ENCODE assay signal across 11 cellular contexts in genomic region chr7:104857458-104858425, GRCh38.
DNase-seq lines count a peak whose midpoint lies in the region; ATAC-seq and TF ChIP-seq lines count a peak whose summit lies in the region.
"Had no signal": no experiment of that assay in that cellular context is flagged by ENCODE, and none has a peak within 500 bp of the region (broad histone marks: within the 10 kb centered on the region; RNA-seq: fewer than 3 reads in every experiment).

No MANE protein-coding gene starts in this region.

- H3K9me3 Mint-ChIP-seq in activated naive CD4-positive, alpha-beta T cell treated with anti-CD3 and anti-CD28 coated beads for 36 hours: no peaks in the 10 kb centered on the region
- H3K9me3 Mint-ChIP-seq: activated T-helper 1 cell treated with anti-CD3 and anti-CD28 coated beads, Interleukin-12 subunit alpha, Interleukin-12 subunit beta, Interleukin-2, Interleukin-4 antibody, amounts not matched to agents 30 ng/mL and 10 ng/mL and 1 ng/mL, durations not matched to agents 14 hours and 24 hours and 36 hours had no signal

- DNase-seq in activated naive CD4-positive, alpha-beta T cell treated with anti-CD3 and anti-CD28 coated beads for 36 hours: peak; percentile 30
- DNase-seq in activated naive CD4-positive, alpha-beta T cell (lab: John Stamatoyannopoulos, UW): no peak
- peak; percentile 44 to 62 for DNase-seq in NCI-H526 (lab: John Stamatoyannopoulos, UW)
- DNase-seq in foreskin keratinocyte: no peak
- no peak for DNase-seq in stimulated activated CD4-positive, alpha-beta T cell treated with anti-CD3 and anti-CD28 coated beads, Interleukin-2, amount 100 ng/mL, for 24 hours
- DNase-seq in NK-92 treated with Interleukin-12 subunit alpha and Interleukin-12 subunit beta, amount 100 ng/mL, for 24 hours (lab: John Stamatoyannopoulos, UW): no peak
- DNase-seq: hippocampal formation, NCI-H2227 treated with DMSO at 0.1 percent for 48 hours had no signal

- TF ChIP-seq CTCF in foreskin keratinocyte (conservative IDR thresholded peaks at IDR 0.05): no peak

- no peaks in the 10 kb centered on the region for H3K27me3 Mint-ChIP-seq in activated naive CD4-positive, alpha-beta T cell treated with anti-CD3 and anti-CD28 coated beads for 36 hours (ENCODE audit: low read depth)

- peak overlapping the region; percentile 22 for H3K27ac Mint-ChIP-seq in activated naive CD4-positive, alpha-beta T cell treated with anti-CD3 and anti-CD28 coated beads for 36 hours
- H3K27ac Mint-ChIP-seq: activated T-helper 1 cell treated with anti-CD3 and anti-CD28 coated beads, Interleukin-12 subunit alpha, Interleukin-12 subunit beta, Interleukin-2, Interleukin-4 antibody, amounts not matched to agents 30 ng/mL and 10 ng/mL and 1 ng/mL, durations not matched to agents 14 hours and 24 hours and 36 hours had no signal

- H3K27ac ChIP-seq in thymus (ENCODE audit: low read depth) (peak overlapping the region; percentile 70), foreskin keratinocyte (no peak overlapping the region)

- CTCF ChIA-PET in activated naive CD4-positive, alpha-beta T cell treated with anti-CD3 and anti-CD28 coated beads for 36 hours (lab: Charles Lee): interaction anchor here (0.9 to 3.4 kb wide), 3 partner anchors 9 to 25 kb away, joined by 3 to 13 read pairs (median 6); no protein-coding TSS in a partner anchor

- no peak overlapping the region for H3K4me3 ChIP-seq in thymus (ENCODE audit: low read length)

- peaks cover 17% of the 10 kb centered on the region for H3K4me1 Mint-ChIP-seq in activated naive CD4-positive, alpha-beta T cell treated with anti-CD3 and anti-CD28 coated beads for 36 hours (ENCODE audit: low read depth)

- no peaks in the 10 kb centered on the region for H3K36me3 ChIP-seq in thymus (ENCODE audit: control insufficient read depth, insufficient read depth)

- H3K4me3 Mint-ChIP-seq in activated naive CD4-positive, alpha-beta T cell treated with anti-CD3 and anti-CD28 coated beads for 36 hours: no peak overlapping the region

- no peaks in the 10 kb centered on the region for H3K27me3 ChIP-seq in thymus (ENCODE audit: control insufficient read depth, insufficient read depth)
- H3K27me3 ChIP-seq in foreskin keratinocyte: peaks cover 21% of the 10 kb centered on the region

- intact Hi-C loops in activated naive CD4-positive, alpha-beta T cell treated with anti-CD3 and anti-CD28 coated beads for 36 hours (cut with micrococcal nuclease): loop anchor here (2.0 kb wide), 1 partner anchor 61 kb away; no protein-coding TSS in a partner anchor

- no peaks in the 10 kb centered on the region for H3K36me3 Mint-ChIP-seq in activated naive CD4-positive, alpha-beta T cell treated with anti-CD3 and anti-CD28 coated beads for 36 hours (ENCODE audit: low read depth)

- WGBS in thymus: 18% methylated on average over 5 of the region's 5 CpGs

- ATAC-seq in HG02623 (IDR thresholded peaks at IDR 0.05; ENCODE audit: unreplicated experiment): peak; percentile 50
- no peak for ATAC-seq in foreskin keratinocyte

- H3K4me1 ChIP-seq in thymus (ENCODE audit: control insufficient read depth, insufficient read depth, low read length) (peaks cover 7% of the 10 kb centered on the region), foreskin keratinocyte (no peaks in the 10 kb centered on the region)

- no peaks in the 10 kb centered on the region for H3K9me3 ChIP-seq in thymus (ENCODE audit: control insufficient read depth)

Comparison
In these comparisons a context has a peak if more than half of its experiments do, and no peak if none do; other contexts are left out.
1. DNase-seq: peak in activated naive CD4-positive, alpha-beta T cell treated with anti-CD3 and anti-CD28 coated beads for 36 hours (single experiment) and NCI-H526 (2 of 2); none in activated naive CD4-positive, alpha-beta T cell (0 of 4), foreskin keratinocyte (0 of 2), stimulated activated CD4-positive, alpha-beta T cell treated with anti-CD3 and anti-CD28 coated beads, Interleukin-2, amount 100 ng/mL, for 24 hours (0 of 2) and NK-92 treated with Interleukin-12 subunit alpha and Interleukin-12 subunit beta, amount 100 ng/mL, for 24 hours (single experiment).